8 cellular contexts compared by ENCODE assay signal in genomic region chr20:17571153-17571527, GRCh38. TPM values are rescaled to one million over a fixed set of nuclear protein-coding genes. Genes with fewer than 3 reads are reported as not detected.
DNase-seq lines count a peak whose midpoint lies in the region; ATAC-seq and TF ChIP-seq lines count a peak whose summit lies in the region.

No MANE protein-coding gene starts in this region.

- TF ChIP-seq CTCF in dorsolateral prefrontal cortex (IDR thresholded peaks at IDR 0.05 in 54 of 56, conservative IDR thresholded peaks at IDR 0.05 in 2 of 56; ENCODE audit: low read depth in 1 of 56, partially characterized antibody in 56 of 56) (no peak), nephron progenitor cell (IDR thresholded peaks at IDR 0.05) (no peak), RWPE1 (conservative IDR thresholded peaks at IDR 0.05; ENCODE audit: low read depth) (no peak)

- ATAC-seq in GM21447 (IDR thresholded peaks at IDR 0.05; ENCODE audit: unreplicated experiment) = no peak

- DNase-seq in NCI-H748 treated with DMSO at 0.1 percent for 48 hours (lab: John Stamatoyannopoulos, UW) = peak; percentile 62
- no peak for DNase-seq in NCI-H748 (lab: John Stamatoyannopoulos, UW; ENCODE audit: unreplicated experiment)
- peak; percentile 34 for DNase-seq in NCI-H69 (lab: John Stamatoyannopoulos, UW)
- no peak for DNase-seq in dorsolateral prefrontal cortex
- DNase-seq in nephron progenitor cell = no peak
- no peak for DNase-seq in hippocampal formation (lab: John Stamatoyannopoulos, UW)
- no peak for DNase-seq in RWPE1 (ENCODE audit: low spot score)

- H3K27me3 Mint-ChIP-seq in nephron progenitor cell (ENCODE audit: low read depth, poor library complexity) = no peaks in the 10 kb centered on the region

- peak overlapping the region; percentile 92 for H3K4me3 Mint-ChIP-seq in nephron progenitor cell

- peaks cover 51% of the 10 kb centered on the region for H3K4me1 Mint-ChIP-seq in nephron progenitor cell

- peak overlapping the region; percentile 62 to 100 (median 98) for H3K4me3 ChIP-seq in dorsolateral prefrontal cortex

- peaks cover 4% of the 10 kb centered on the region for H3K36me3 Mint-ChIP-seq in nephron progenitor cell (ENCODE audit: low read depth)

- H3K27ac Mint-ChIP-seq in nephron progenitor cell = peak overlapping the region; percentile 92

- H3K27me3 ChIP-seq in dorsolateral prefrontal cortex = no peaks in the 10 kb centered on the region

- intact Hi-C loops in dorsolateral prefrontal cortex (cut with DNase I) = loop anchor here in 1 of 2 donors (5.0 kb wide), 1 partner anchor 34 kb away; no protein-coding TSS in a partner anchor

- POLR2A ChIA-PET in RWPE1 (lab: Yijun Ruan, JAX; ENCODE audit: low non-redundant PET) = no interaction called here

- H3K9me3 Mint-ChIP-seq in nephron progenitor cell = no peaks in the 10 kb centered on the region

- CTCF ChIA-PET in RWPE1 (lab: Yijun Ruan, JAX) = interaction anchor here (0.5 to 3.0 kb wide), 4 partner anchors 15 to 934 kb away, joined by 3 to 12 read pairs (median 4); no protein-coding TSS in a partner anchor

- peak overlapping the region in 30 of 59 donors; percentile 2 to 97 (median 94) for H3K27ac ChIP-seq in dorsolateral prefrontal cortex
- H3K27ac ChIP-seq in RWPE1 = no peak overlapping the region

RNA-seq across cellular contexts. Expression of gene DSTN, which starts 1.3 kb away (rescaled TPM):
- total RNA-seq in dorsolateral prefrontal cortex = 100 to 1,000 TPM; 105 to 421 (median 232) TPM

RNA-seq across cellular contexts. Expression of gene BFSP1, which starts 40.0 kb away (rescaled TPM):
- total RNA-seq in dorsolateral prefrontal cortex = 1 to 10 TPM in 114 of 120 experiments, under 1 TPM in 6; 0.67 to 6.9 (median 3.2) TPM

Comparison
In these comparisons a context has a peak if more than half of its experiments do, and no peak if none do; other contexts are left out.
1. DNase-seq: peak in NCI-H748 treated with DMSO at 0.1 percent for 48 hours (single experiment) and NCI-H69 (single experiment); none in NCI-H748 (single experiment), dorsolateral prefrontal cortex (0 of 10), nephron progenitor cell (single experiment), hippocampal formation (0 of 2) and RWPE1 (single experiment).